In genomic region chr2:178506949-178507348, GRCh38 we compare ENCODE assay signal across 28 cellular contexts.
"Had no signal": no experiment of that assay in that cellular context is flagged by ENCODE, and none has a peak within 500 bp of the region (broad histone marks: within the 10 kb centered on the region; RNA-seq: fewer than 3 reads in every experiment).

No MANE protein-coding gene starts in this region.

- H3K4me3 ChIP-seq: heart left ventricle, psoas muscle, transverse colon had no signal

- H2AFZ ChIP-seq: parathyroid adenoma had no signal

- H3K9me3 ChIP-seq: heart left ventricle, psoas muscle, transverse colon had no signal

- H3K9ac ChIP-seq: parathyroid adenoma had no signal

- DNase-seq: activated CD4-positive, alpha-beta T cell treated with anti-CD3 and anti-CD28 coated beads for 36 hours; activated CD4-positive, CD25-positive, alpha-beta regulatory T cell; activated CD8-positive, alpha-beta T cell treated with anti-CD3 and anti-CD28 coated beads, Interleukin-2, amount 10 ng/mL, durations not matched to agents 7 days and 5 days; activated effector memory CD4-positive, alpha-beta T cell treated with anti-CD3 and anti-CD28 coated beads, Interleukin-2, amount 50 U/mL, for 16 hours; activated naive CD4-positive, alpha-beta T cell treated with anti-CD3 and anti-CD28 coated beads, Interleukin-2, amount 10 ng/mL, durations not matched to agents 7 days and 5 days; activated naive CD8-positive, alpha-beta T cell treated with anti-CD3 and anti-CD28 coated beads, Interleukin-2, amount 10 ng/mL, durations not matched to agents 7 days and 5 days; amniotic stem cell; caudate nucleus; endodermal cell; foreskin fibroblast; heart left ventricle; hypothalamus; immature natural killer cell; kidney; left colon; naive B cell; occipital lobe; psoas muscle; stimulated activated CD4-positive, alpha-beta T cell treated with anti-CD3 and anti-CD28 coated beads, Interleukin-15, amount 100 ng/mL, for 24 hours; stimulated activated naive CD4-positive, alpha-beta T cell; T-cell; transverse colon had no signal

- FAIRE-seq: urothelium cell line had no signal

- H3K27me3 Mint-ChIP-seq: activated CD4-positive, alpha-beta T cell treated with anti-CD3 and anti-CD28 coated beads for 36 hours; activated naive CD4-positive, alpha-beta T cell treated with anti-CD3 and anti-CD28 coated beads, Interleukin-2, amount 10 ng/mL, durations not matched to agents 7 days and 5 days; activated naive CD8-positive, alpha-beta T cell treated with anti-CD3 and anti-CD28 coated beads, Interleukin-2, amount 10 ng/mL, durations not matched to agents 7 days and 5 days; naive B cell; T-cell had no signal

- H3K9me3 Mint-ChIP-seq: activated naive CD4-positive, alpha-beta T cell treated with anti-CD3 and anti-CD28 coated beads, Interleukin-2, amount 10 ng/mL, durations not matched to agents 7 days and 5 days; activated naive CD8-positive, alpha-beta T cell treated with anti-CD3 and anti-CD28 coated beads, Interleukin-2, amount 10 ng/mL, durations not matched to agents 7 days and 5 days; endodermal cell; immature natural killer cell; mesothelial cell of epicardium; naive B cell; neural crest cell; T-cell; T-helper 2 cell treated with Interferon-gamma antibody and Interleukin-4, amounts not matched to agents 5 μg/mL and 100 μg/mL, for 36 hours had no signal

- H3K27ac Mint-ChIP-seq: activated CD4-positive, alpha-beta T cell treated with anti-CD3 and anti-CD28 coated beads for 36 hours; activated CD8-positive, alpha-beta T cell treated with anti-CD3 and anti-CD28 coated beads, Interleukin-2, amount 10 ng/mL, durations not matched to agents 7 days and 5 days; activated naive CD4-positive, alpha-beta T cell treated with anti-CD3 and anti-CD28 coated beads, Interleukin-2, amount 10 ng/mL, durations not matched to agents 7 days and 5 days; activated naive CD8-positive, alpha-beta T cell treated with anti-CD3 and anti-CD28 coated beads, Interleukin-2, amount 10 ng/mL, durations not matched to agents 7 days and 5 days; mesothelial cell of epicardium; T-cell had no signal

- ATAC-seq: activated CD8-positive, alpha-beta T cell treated with anti-CD3 and anti-CD28 coated beads, Interleukin-2, amount 10 ng/mL, durations not matched to agents 7 days and 5 days; esophagus mucosa; heart left ventricle; T-cell had no signal

- H3K4me1 ChIP-seq: heart left ventricle, parathyroid adenoma, psoas muscle had no signal

- H3K27ac ChIP-seq: heart left ventricle, parathyroid adenoma, psoas muscle, transverse colon had no signal

- H3K27me3 ChIP-seq: heart left ventricle, transverse colon had no signal

- H3K4me3 Mint-ChIP-seq: activated CD4-positive, alpha-beta T cell treated with anti-CD3 and anti-CD28 coated beads for 36 hours; activated CD8-positive, alpha-beta T cell treated with anti-CD3 and anti-CD28 coated beads, Interleukin-2, amount 10 ng/mL, durations not matched to agents 7 days and 5 days; activated naive CD4-positive, alpha-beta T cell treated with anti-CD3 and anti-CD28 coated beads, Interleukin-2, amount 10 ng/mL, durations not matched to agents 7 days and 5 days; activated naive CD8-positive, alpha-beta T cell treated with anti-CD3 and anti-CD28 coated beads, Interleukin-2, amount 10 ng/mL, durations not matched to agents 7 days and 5 days; endodermal cell; immature natural killer cell; mesothelial cell of epicardium; naive B cell; neural crest cell; T-cell; T-helper 2 cell treated with Interferon-gamma antibody and Interleukin-4, amounts not matched to agents 5 μg/mL and 100 μg/mL, for 36 hours had no signal

- H3K4me1 Mint-ChIP-seq: immature natural killer cell, mesothelial cell of epicardium, naive B cell, T-cell had no signal
